19 cellular contexts compared by ENCODE assay signal in genomic region chr2:36330456-36331395, GRCh38. TPM values are rescaled to one million over a fixed set of nuclear protein-coding genes. Genes with fewer than 3 reads are reported as not detected.
A peak's percentile ranks its signal among the peaks of the same experiment; 100 is the strongest.
DNase-seq lines count a peak whose midpoint lies in the region; ATAC-seq and TF ChIP-seq lines count a peak whose summit lies in the region.
"Had no signal": no experiment of that assay in that cellular context is flagged by ENCODE, and none has a peak within 500 bp of the region (broad histone marks: within the 10 kb centered on the region; RNA-seq: fewer than 3 reads in every experiment).

No MANE protein-coding gene starts in this region.

- peak overlapping the region; percentile 49 for H2AFZ ChIP-seq in osteoblast (ENCODE audit: low read length)

- H3K36me3 ChIP-seq in osteoblast (ENCODE audit: insufficient read depth, low read length): no peaks in the 10 kb centered on the region
- H3K36me3 ChIP-seq: gastroesophageal sphincter, transverse colon had no signal

- H3K9me3 ChIP-seq in osteoblast (ENCODE audit: low read depth, low read length): no peaks in the 10 kb centered on the region
- H3K9me3 ChIP-seq: gastroesophageal sphincter, transverse colon had no signal

- peak; percentile 32 for DNase-seq in AG20443 (ENCODE audit: low spot score)
- peak; percentile 12 to 57 for DNase-seq in NCI-H526 (lab: John Stamatoyannopoulos, UW)
- DNase-seq in epithelial cell of prostate (ENCODE audit: low read depth, low spot score): peak; percentile 37
- no peak for DNase-seq in osteoblast (ENCODE audit: insufficient read length, low spot score, missing footprints)
- DNase-seq in GM19238 (ENCODE audit: insufficient read length, low spot score): no peak
- no peak for DNase-seq in SK-N-DZ (ENCODE audit: low spot score)
- DNase-seq in NCI-H2196 treated with DMSO at 0.1 percent for 48 hours (lab: John Stamatoyannopoulos, UW; ENCODE audit: unreplicated experiment): no peak
- DNase-seq: activated CD4-positive, alpha-beta T cell treated with anti-CD3 and anti-CD28 coated beads, Interleukin-2, amount 50 U/mL, for 1 hour; CD8-positive, alpha-beta memory T cell; DND-41; natural killer cell; NCI-H1092; NCI-H2081; SHP77; stimulated activated CD4-positive, alpha-beta T cell treated with anti-CD3 and anti-CD28 coated beads, Interleukin-2, amount 100 ng/mL, for 24 hours; stimulated activated naive CD4-positive, alpha-beta T cell treated with Interleukin-2 at 50 U/mL for 16 hours; transverse colon had no signal

- no peak for TF ChIP-seq CTCF in osteoblast (IDR thresholded peaks at IDR 0.05; ENCODE audit: extremely low read depth, low read depth, low read length)

- H3K27me3 ChIP-seq in osteoblast (ENCODE audit: insufficient read depth, low read length): no peaks in the 10 kb centered on the region
- H3K27me3 ChIP-seq: gastroesophageal sphincter, transverse colon had no signal

- peaks cover 14% of the 10 kb centered on the region for H3K4me1 ChIP-seq in osteoblast (ENCODE audit: insufficient read depth, low read length)
- H3K4me1 ChIP-seq: transverse colon had no signal

- ATAC-seq in GM21737 (IDR thresholded peaks at IDR 0.05; ENCODE audit: unreplicated experiment): no peak
- ATAC-seq: gastroesophageal sphincter, natural killer cell had no signal

- no peaks in the 10 kb centered on the region for H4K20me1 ChIP-seq in osteoblast (ENCODE audit: insufficient read depth, low read length)

- H3K4me3 ChIP-seq in osteoblast (ENCODE audit: insufficient read depth, low read length): no peak overlapping the region
- H3K4me3 ChIP-seq: gastroesophageal sphincter, transverse colon had no signal

- H3K27ac ChIP-seq in epithelial cell of prostate: peak overlapping the region; percentile 31
- peak overlapping the region; percentile 3 for H3K27ac ChIP-seq in osteoblast (ENCODE audit: low read depth, low read length)
- H3K27ac ChIP-seq: transverse colon had no signal

- no peak overlapping the region for H3K4me2 ChIP-seq in osteoblast (ENCODE audit: insufficient read depth, low read length)

- no peaks in the 10 kb centered on the region for H3K79me2 ChIP-seq in osteoblast (ENCODE audit: insufficient read depth, low read length)

RNA-seq across cellular contexts. Expression of gene CRIM1, which starts 24.9 kb away (rescaled TPM):
- total RNA-seq in osteoblast: 321 and 362 TPM in 2 replicates
- 0.22 and 0.31 TPM in 2 replicates for polyA plus RNA-seq in SK-N-DZ (2014; cell fraction: cytosol; rRNA removed)
- 0.15 and 0.47 TPM in 2 replicates for polyA plus RNA-seq in SK-N-DZ (2014; cell fraction: nucleus; rRNA removed)

Comparison
In these comparisons a context has a peak if more than half of its experiments do, and no peak if none do; other contexts are left out.
1. DNase-seq: peak in AG20443 (single experiment), NCI-H526 (2 of 2) and epithelial cell of prostate (single experiment); none in osteoblast (single experiment), GM19238 (single experiment), SK-N-DZ (single experiment) and NCI-H2196 treated with DMSO at 0.1 percent for 48 hours (single experiment).